ENCODE assay signal across 9 cellular contexts in the genomic region with DNA sequence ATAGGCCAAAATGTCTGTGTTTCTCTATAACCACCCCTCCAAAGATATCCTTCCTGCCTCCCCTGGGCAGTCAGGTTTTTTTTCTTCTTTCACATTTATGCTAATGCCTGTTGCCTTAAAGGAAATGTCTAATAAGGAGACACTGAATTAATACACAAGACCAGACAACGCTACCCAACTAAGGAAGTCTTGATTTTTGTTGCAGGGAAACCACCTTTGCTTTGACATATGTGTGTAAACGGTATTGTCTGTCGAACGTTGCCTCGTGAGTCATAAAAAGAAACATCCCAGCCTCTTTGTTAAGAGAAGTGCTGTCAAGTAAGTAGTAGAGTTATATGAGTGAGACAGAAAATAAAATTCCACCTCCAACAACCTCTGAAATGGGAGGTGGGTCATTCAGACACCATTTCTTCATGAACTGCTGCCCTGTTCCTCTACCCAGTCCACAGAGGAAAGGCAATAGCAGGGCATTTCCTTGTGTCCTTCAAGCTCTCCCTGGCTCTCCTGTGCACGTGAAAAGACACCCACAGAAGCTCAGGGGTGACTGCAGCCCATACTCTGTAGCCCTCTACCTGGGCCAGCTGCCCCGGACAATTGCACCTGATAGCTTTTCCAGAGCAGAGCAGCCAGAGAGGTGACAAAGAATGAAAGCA. TPM values are rescaled to one million over a fixed set of nuclear protein-coding genes. Genes with fewer than 3 reads are reported as not detected.
DNase-seq lines count a peak whose midpoint lies in the region; ATAC-seq, FAIRE-seq and TF ChIP-seq lines count a peak whose summit lies in the region.
"Had no signal": no experiment of that assay in that cellular context is flagged by ENCODE, and none has a peak within 500 bp of the region (broad histone marks: within the 10 kb centered on the region; RNA-seq: fewer than 3 reads in every experiment).

No MANE protein-coding gene starts in this region.

- H3K36me3 ChIP-seq in colonic mucosa (no peaks in the 10 kb centered on the region), kidney (ENCODE audit: control insufficient read depth in 1 of 2, insufficient read depth in 2 of 2, low read length in 2 of 2) (no peaks in the 10 kb centered on the region)

- H3K27me3 ChIP-seq in colonic mucosa, result no peaks in the 10 kb centered on the region
- peaks cover 0 to 32% (median 7%) of the 10 kb centered on the region in 45 donors for H3K27me3 ChIP-seq in dorsolateral prefrontal cortex

- H3K4me1 ChIP-seq in colonic mucosa (peaks cover 4% of the 10 kb centered on the region), kidney (ENCODE audit: control insufficient read depth in 1 of 2, insufficient read depth in 1 of 2, low read depth in 1 of 2, low read length in 2 of 2) (no peaks in the 10 kb centered on the region)

- intact Hi-C loops in colonic mucosa (cut with DNase I) (no loop called here), dorsolateral prefrontal cortex (cut with DNase I) (no loop called here), kidney (cut with DNase I) (no loop called here)

- no peak for FAIRE-seq in kidney (lab: Jason Lieb, UNC)

- TF ChIP-seq CTCF in colonic mucosa (IDR thresholded peaks at IDR 0.05), result no peak
- TF ChIP-seq CTCF in dorsolateral prefrontal cortex (IDR thresholded peaks at IDR 0.05 in 54 of 56, conservative IDR thresholded peaks at IDR 0.05 in 2 of 56; ENCODE audit: low read depth in 1 of 56, partially characterized antibody in 56 of 56), result no peak
- no peak for TF ChIP-seq CTCF in kidney (IDR thresholded peaks at IDR 0.05; ENCODE audit: borderline replicate concordance, extremely low read depth, insufficient read depth)

- ATAC-seq in GM18498 (IDR thresholded peaks at IDR 0.05; ENCODE audit: unreplicated experiment), result peak; percentile 91
- ATAC-seq in GM19455 (IDR thresholded peaks at IDR 0.05; ENCODE audit: unreplicated experiment), result peak; percentile 85
- ATAC-seq in HG03159 (IDR thresholded peaks at IDR 0.05; ENCODE audit: unreplicated experiment), result peak; percentile 88
- ATAC-seq in left lobe of liver, result no peak

- H3K9ac ChIP-seq in colonic mucosa (ENCODE audit: low read depth in 2 of 2, low read length in 2 of 2) (no peak overlapping the region), kidney (ENCODE audit: low read length in 2 of 2) (no peak overlapping the region)

- peak overlapping the region; percentile 51 for H3K27ac ChIP-seq in colonic mucosa
- H3K27ac ChIP-seq in dorsolateral prefrontal cortex, result peak overlapping the region in 4 of 59 donors; percentile 1 to 37 (median 21)
- no peak overlapping the region for H3K27ac ChIP-seq in kidney (ENCODE audit: low read depth in 2 of 2, low read length in 2 of 2)

- no peaks in the 10 kb centered on the region for H3K9me3 ChIP-seq in colonic mucosa
- peaks cover 0 to 6% of the 10 kb centered on the region in 2 donors for H3K9me3 ChIP-seq in kidney (ENCODE audit: control insufficient read depth in 1 of 2, low read length in 2 of 2)

- H3K4me3 ChIP-seq in colonic mucosa, result no peak overlapping the region
- H3K4me3 ChIP-seq in dorsolateral prefrontal cortex, result no peak overlapping the region
- no peak overlapping the region for H3K4me3 ChIP-seq in kidney (ENCODE audit: low read length in 2 of 2)

- no peak for DNase-seq in colonic mucosa
- DNase-seq in dorsolateral prefrontal cortex, result no peak
- DNase-seq in left lobe of liver (ENCODE audit: low spot score), result no peak
- no peak for DNase-seq in kidney
- no peak for DNase-seq in RKO (ENCODE audit: low spot score)
- DNase-seq: mesendoderm had no signal

RNA-seq across cellular contexts. Expression of a gene that starts 10.2 kb away (rescaled TPM):
- total RNA-seq in colonic mucosa (1 to 10 TPM in 1 of 2 donors, under 1 TPM in 1; 0.94 to 3.5 TPM), dorsolateral prefrontal cortex (1 to 10 TPM in 116 of 120 experiments, under 1 TPM in 4; 0.63 to 7.4 (median 3.4) TPM), left lobe of liver (1.8 TPM), kidney (0.91 TPM)
- polyA plus RNA-seq in kidney (ENCODE audit: insufficient read depth, low read depth, low replicate concordance), result 0.22 TPM
